ENCODE assay signal across 8 cellular contexts in the genomic region with DNA sequence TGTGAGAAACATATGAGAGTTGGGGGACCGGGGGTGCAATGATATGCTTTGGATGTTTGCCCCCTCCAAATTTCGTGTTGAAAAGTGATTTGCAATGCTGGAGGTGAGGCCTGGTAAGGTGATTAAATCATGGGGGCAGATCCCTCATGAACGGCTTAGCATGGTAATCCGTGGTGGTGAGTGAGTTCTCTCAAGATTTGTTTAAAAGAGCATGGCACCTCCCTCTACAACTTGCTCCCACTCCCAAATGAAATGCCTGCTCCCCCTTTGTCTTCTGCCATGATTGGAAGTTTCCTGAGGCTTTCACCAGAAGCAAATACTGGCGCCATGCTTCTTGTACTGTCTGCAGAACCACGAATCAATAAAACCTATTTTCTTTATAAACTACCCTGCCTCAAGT. TPM values are rescaled to one million over a fixed set of nuclear protein-coding genes. Genes with fewer than 3 reads are reported as not detected.
A peak's percentile ranks its signal among the peaks of the same experiment; 100 is the strongest.
DNase-seq lines count a peak whose midpoint lies in the region; ATAC-seq, FAIRE-seq and TF ChIP-seq lines count a peak whose summit lies in the region.

No MANE protein-coding gene starts in this region.

- TF ChIP-seq POLR2A in endothelial cell of umbilical vein (IDR thresholded peaks at IDR 0.05; ENCODE audit: low read depth, low read length), result no peak

- CTCF ChIA-PET in activated naive CD4-positive, alpha-beta T cell treated with anti-CD3 and anti-CD28 coated beads, Interleukin-2, amount 10 ng/mL, durations not matched to agents 7 days and 5 days (lab: Charles Lee), result no interaction called here
- CTCF ChIA-PET in endothelial cell of umbilical vein (lab: Charles Lee), result no interaction called here

- no peak for ATAC-seq in GM18498 (IDR thresholded peaks at IDR 0.05; ENCODE audit: unreplicated experiment)

- H3K4me1 Mint-ChIP-seq in activated naive CD4-positive, alpha-beta T cell treated with anti-CD3 and anti-CD28 coated beads, Interleukin-2, amount 10 ng/mL, durations not matched to agents 7 days and 5 days, result peaks cover 63% of the 10 kb centered on the region

- no peaks in the 10 kb centered on the region for H3K9me3 ChIP-seq in OCI-LY3 (ENCODE audit: insufficient read depth, low read length)
- H3K9me3 ChIP-seq in endothelial cell of umbilical vein (replicated peaks; ENCODE audit: control insufficient read depth, insufficient read depth, low read length), result no peaks in the 10 kb centered on the region
- H3K9me3 ChIP-seq in smooth muscle cell (replicated peaks; ENCODE audit: low read depth), result no peaks in the 10 kb centered on the region

- peak overlapping the region; percentile 94 for H3K4me3 Mint-ChIP-seq in activated naive CD4-positive, alpha-beta T cell treated with anti-CD3 and anti-CD28 coated beads, Interleukin-2, amount 10 ng/mL, durations not matched to agents 7 days and 5 days

- H3K79me2 ChIP-seq in OCI-LY3 (ENCODE audit: low read length) (peaks cover 88% of the 10 kb centered on the region), endothelial cell of umbilical vein (ENCODE audit: control insufficient read depth, insufficient read depth, low read length) (peaks cover 71% of the 10 kb centered on the region), smooth muscle cell (ENCODE audit: low read depth) (peaks cover 68% of the 10 kb centered on the region)

- dilution Hi-C loops in endothelial cell of umbilical vein (cut with MboI; ENCODE audit: extremely low pct_ligation_motif_present, low sequenced_read_pairs), result no loop called here

- peaks cover 43% of the 10 kb centered on the region for H3K4me1 ChIP-seq in OCI-LY3 (ENCODE audit: low read length)
- peaks cover 32% of the 10 kb centered on the region for H3K4me1 ChIP-seq in endothelial cell of umbilical vein (ENCODE audit: control insufficient read depth, extremely low read depth, insufficient read depth, low read length)
- H3K4me1 ChIP-seq in smooth muscle cell (ENCODE audit: low read depth), result peaks cover 16% of the 10 kb centered on the region

- DNase-seq in activated naive CD4-positive, alpha-beta T cell treated with anti-CD3 and anti-CD28 coated beads, Interleukin-2, amount 10 ng/mL, durations not matched to agents 7 days and 5 days, result no peak
- DNase-seq in activated naive CD4-positive, alpha-beta T cell (lab: John Stamatoyannopoulos, UW), result no peak
- no peak for DNase-seq in endothelial cell of umbilical vein (ENCODE audit: low read depth, low spot score)
- DNase-seq in smooth muscle cell (lab: John Stamatoyannopoulos, UW; ENCODE audit: unreplicated experiment), result no peak
- no peak for DNase-seq in NCI-H1694 treated with DMSO at 0.1 percent for 48 hours (lab: John Stamatoyannopoulos, UW)
- no peak for DNase-seq in SKM-1 (lab: John Stamatoyannopoulos, UW; ENCODE audit: unreplicated experiment)

- no peak overlapping the region for H2AFZ ChIP-seq in OCI-LY3 (ENCODE audit: low read depth, low read length)
- no peak overlapping the region for H2AFZ ChIP-seq in endothelial cell of umbilical vein (ENCODE audit: low read depth, low read length)
- H2AFZ ChIP-seq in smooth muscle cell (ENCODE audit: low read depth), result no peak overlapping the region

- H3K9me1 ChIP-seq in endothelial cell of umbilical vein (replicated peaks; ENCODE audit: control insufficient read depth, extremely low read depth, insufficient read depth, low read length), result no peaks in the 10 kb centered on the region

- H3K9ac ChIP-seq in OCI-LY3 (ENCODE audit: low read length) (peak overlapping the region; percentile 99), endothelial cell of umbilical vein (replicated peaks; ENCODE audit: extremely low read depth, insufficient read depth, low read length) (no peak overlapping the region), smooth muscle cell (ENCODE audit: low read depth) (no peak overlapping the region)

- BruUV-seq in endothelial cell of umbilical vein (replicated peaks; lab: Mats Ljungman, UMichigan), result no TSS peak

- no peaks in the 10 kb centered on the region for H3K9me3 Mint-ChIP-seq in activated naive CD4-positive, alpha-beta T cell treated with anti-CD3 and anti-CD28 coated beads, Interleukin-2, amount 10 ng/mL, durations not matched to agents 7 days and 5 days

- FAIRE-seq in endothelial cell of umbilical vein (lab: Jason Lieb, UNC), result no peak

- H3K36me3 ChIP-seq in OCI-LY3 (replicated peaks; ENCODE audit: low read depth, low read length) (peaks cover 42% of the 10 kb centered on the region), endothelial cell of umbilical vein (ENCODE audit: control insufficient read depth in 2 of 2, extremely low read depth in 1 of 2, insufficient read depth in 2 of 2, low read length in 2 of 2) (peaks cover 2 to 10% of the 10 kb centered on the region in 2 experiments), smooth muscle cell (ENCODE audit: low read depth) (peaks cover 6% of the 10 kb centered on the region)

- intact Hi-C loops in endothelial cell of umbilical vein (cut with micrococcal nuclease), result loop anchor here (2.0 to 5.0 kb wide), 3 partner anchors 125 to 275 kb away; a partner anchor contains a TSS

- no peak for TF ChIP-seq CTCF in OCI-LY3 (IDR thresholded peaks at IDR 0.05; ENCODE audit: low read depth, low read length)
- TF ChIP-seq CTCF in endothelial cell of umbilical vein (IDR thresholded peaks at IDR 0.05; ENCODE audit: extremely low read depth in 1 of 2, insufficient read depth in 1 of 2, low read depth in 1 of 2, low read length in 2 of 2), result no peak
- no peak for TF ChIP-seq CTCF in smooth muscle cell (IDR thresholded peaks at IDR 0.05; ENCODE audit: borderline replicate concordance, insufficient read depth, poor library complexity, severe bottlenecking)

- peak overlapping the region; percentile 98 for H3K27ac Mint-ChIP-seq in activated naive CD4-positive, alpha-beta T cell treated with anti-CD3 and anti-CD28 coated beads, Interleukin-2, amount 10 ng/mL, durations not matched to agents 7 days and 5 days

- peaks cover 55% of the 10 kb centered on the region for H3K36me3 Mint-ChIP-seq in activated naive CD4-positive, alpha-beta T cell treated with anti-CD3 and anti-CD28 coated beads, Interleukin-2, amount 10 ng/mL, durations not matched to agents 7 days and 5 days

- peaks cover 30% of the 10 kb centered on the region for H4K20me1 ChIP-seq in OCI-LY3 (ENCODE audit: insufficient read depth, low read length)
- H4K20me1 ChIP-seq in endothelial cell of umbilical vein (replicated peaks; ENCODE audit: control insufficient read depth, extremely low read depth, insufficient read depth, low read length), result peaks cover 4% of the 10 kb centered on the region
- peaks cover 43% of the 10 kb centered on the region for H4K20me1 ChIP-seq in smooth muscle cell (ENCODE audit: low read depth)

- H3K4me2 ChIP-seq in OCI-LY3 (ENCODE audit: low read length) (peak overlapping the region; percentile 86), endothelial cell of umbilical vein (ENCODE audit: insufficient read depth, low read length) (peak overlapping the region; percentile 74), smooth muscle cell (peak overlapping the region; percentile 90)

- POLR2A ChIA-PET in endothelial cell of umbilical vein (lab: Charles Lee), result no interaction called here

- H3K27ac ChIP-seq in OCI-LY3 (ENCODE audit: low read length), result peak overlapping the region; percentile 100
- no peak overlapping the region for H3K27ac ChIP-seq in endothelial cell of umbilical vein (ENCODE audit: insufficient read depth, low read depth, low read length)
- no peak overlapping the region for H3K27ac ChIP-seq in smooth muscle cell (ENCODE audit: low read depth)

- H3K4me3 ChIP-seq in OCI-LY3 (ENCODE audit: low read length) (peak overlapping the region; percentile 94), endothelial cell of umbilical vein (replicated peaks in 1 of 3; ENCODE audit: insufficient read depth in 1 of 3, low read depth in 1 of 3, low read length in 3 of 3) (peak overlapping the region in 1 of 3 experiments; percentile 94), smooth muscle cell (no peak overlapping the region)

- 73% methylated on average over 6 of the region's 6 CpGs for WGBS in smooth muscle cell (ENCODE audit: low lambda C conversion rate)

- H3K27me3 Mint-ChIP-seq in activated naive CD4-positive, alpha-beta T cell treated with anti-CD3 and anti-CD28 coated beads, Interleukin-2, amount 10 ng/mL, durations not matched to agents 7 days and 5 days, result no peaks in the 10 kb centered on the region

- H3F3A ChIP-seq in smooth muscle cell (ENCODE audit: low read depth), result peaks cover 8% of the 10 kb centered on the region

- no peaks in the 10 kb centered on the region for H3K27me3 ChIP-seq in OCI-LY3 (ENCODE audit: low read depth, low read length)
- no peaks in the 10 kb centered on the region for H3K27me3 ChIP-seq in endothelial cell of umbilical vein (ENCODE audit: control insufficient read depth in 2 of 2, insufficient read depth in 2 of 2, low read length in 2 of 2)
- no peaks in the 10 kb centered on the region for H3K27me3 ChIP-seq in smooth muscle cell (ENCODE audit: low read depth)

TF ChIP-seq in endothelial cell of umbilical vein, 7 proteins besides CTCF, POLR2A, EP300 and RAD21:
- TF ChIP-seq FOS (IDR thresholded peaks at IDR 0.05; ENCODE audit: borderline replicate concordance, insufficient read depth, low read length) (no peak), JUN (IDR thresholded peaks at IDR 0.05; ENCODE audit: borderline replicate concordance, insufficient read depth, insufficient read length, low read depth) (no peak), EZH2 (IDR thresholded peaks at IDR 0.05; ENCODE audit: borderline replicate concordance, low read depth, low read length, severe bottlenecking) (no peak), POLR2AphosphoS5 (IDR thresholded peaks at IDR 0.05; ENCODE audit: insufficient read depth, low read depth, low read length) (no peak), GATA2 (IDR thresholded peaks at IDR 0.05; ENCODE audit: insufficient read depth, insufficient read length, low read depth, low read length) (no peak), MYC (IDR thresholded peaks at IDR 0.05; ENCODE audit: low read depth, low read length) (no peak)
- TF ChIP-seq, protein P1, sequence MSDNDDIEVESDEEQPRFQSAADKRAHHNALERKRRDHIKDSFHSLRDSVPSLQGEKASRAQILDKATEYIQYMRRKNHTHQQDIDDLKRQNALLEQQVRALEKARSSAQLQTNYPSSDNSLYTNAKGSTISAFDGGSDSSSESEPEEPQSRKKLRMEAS (IDR thresholded peaks at IDR 0.05; ENCODE audit: insufficient read depth, insufficient read length), result no peak

RNA-seq across cellular contexts. Expression of a gene that starts 2.5 kb away (rescaled TPM):
- total RNA-seq in endothelial cell of umbilical vein, result 118 and 120 TPM in 2 replicates
- polyA plus RNA-seq in endothelial cell of umbilical vein, result 14.5 and 19.0 TPM in 2 replicates
- 36.2 and 36.5 TPM in 2 replicates for polyA plus RNA-seq in endothelial cell of umbilical vein (2011; cell fraction: cytosol; rRNA removed)
- polyA plus RNA-seq in endothelial cell of umbilical vein (2011; cell fraction: nucleus; rRNA removed), result 21.1 and 50.5 TPM in 2 replicates
- 39.3 and 78.1 TPM in 2 replicates for polyA plus RNA-seq in endothelial cell of umbilical vein (2012)
- polyA minus RNA-seq in endothelial cell of umbilical vein, result 8.2 and 10.5 TPM in 2 replicates
- polyA minus RNA-seq in endothelial cell of umbilical vein (2011; cell fraction: cytosol; rRNA and poly(A)+ RNA removed), result 109 TPM
- 24.5 and 28.9 TPM in 2 replicates for polyA minus RNA-seq in endothelial cell of umbilical vein (2011; cell fraction: nucleus; rRNA and poly(A)+ RNA removed)
- 50.7 and 56.5 TPM in 2 replicates for total RNA-seq in smooth muscle cell
- 33.5 and 33.7 TPM in 2 replicates for polyA plus RNA-seq in smooth muscle cell
